In the genomic region with DNA sequence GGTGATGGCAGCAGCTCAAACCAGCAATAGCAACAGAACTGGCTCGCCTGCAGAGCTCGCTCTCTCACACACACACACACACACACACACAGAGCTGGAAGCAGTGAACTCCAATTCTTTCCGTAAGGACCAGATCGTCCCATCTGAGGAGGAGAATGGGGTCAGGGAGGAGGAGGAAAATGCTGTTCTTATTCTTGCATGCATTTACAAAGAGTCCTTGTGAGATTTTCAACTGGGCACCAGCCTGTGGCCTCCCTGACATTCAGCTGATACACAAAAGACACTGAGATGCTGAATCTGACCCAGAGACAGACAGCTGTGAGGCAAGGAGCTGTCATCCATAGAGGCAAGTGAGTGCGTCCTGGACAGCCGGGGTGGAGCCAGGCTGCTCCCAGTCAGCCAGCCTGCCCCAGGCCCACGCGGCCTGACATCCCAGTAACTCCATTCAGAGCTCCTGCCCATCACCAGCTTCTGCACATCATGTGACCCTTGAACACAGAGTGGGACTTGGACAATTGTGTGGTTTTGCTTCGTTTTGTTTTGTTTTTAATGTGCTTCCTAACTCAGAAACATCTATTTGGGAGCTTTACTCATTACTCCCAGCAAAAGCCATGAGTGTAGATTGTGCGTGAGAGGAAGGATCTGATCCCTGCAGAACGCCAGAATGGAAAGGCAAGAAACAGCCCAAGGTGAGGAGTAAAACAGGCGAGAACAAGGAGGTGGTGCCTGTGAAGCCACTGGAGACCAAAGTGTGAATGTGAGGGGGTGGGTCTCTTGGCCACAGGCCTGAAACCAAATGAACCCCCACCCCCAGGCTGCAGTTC, we compare ENCODE assay signal across 1 cellular context.
TF ChIP-seq lines count a peak whose summit lies in the region.

No MANE protein-coding gene starts in this region.

TF ChIP-seq in IMR-90, 13 proteins besides CTCF, POLR2A, EP300 and RAD21 (continued from another document):
- TF ChIP-seq MAFK (IDR thresholded peaks at IDR 0.05; ENCODE audit: low read depth, low read length) (no peak), RCOR1 (IDR thresholded peaks at IDR 0.05; ENCODE audit: insufficient replicate concordance, low read length) (no peak), SMC3 (IDR thresholded peaks at IDR 0.05; ENCODE audit: low read depth, low read length) (no peak), BHLHE40 (IDR thresholded peaks at IDR 0.05; ENCODE audit: low read depth, low read length) (no peak), MXI1 (IDR thresholded peaks at IDR 0.05; ENCODE audit: borderline replicate concordance, low read depth, low read length) (no peak), MAZ (IDR thresholded peaks at IDR 0.05; ENCODE audit: borderline replicate concordance, low read depth, low read length) (no peak), NFE2L2 (IDR thresholded peaks at IDR 0.05; ENCODE audit: low read depth, low read length) (no peak)
- TF ChIP-seq, protein P1, sequence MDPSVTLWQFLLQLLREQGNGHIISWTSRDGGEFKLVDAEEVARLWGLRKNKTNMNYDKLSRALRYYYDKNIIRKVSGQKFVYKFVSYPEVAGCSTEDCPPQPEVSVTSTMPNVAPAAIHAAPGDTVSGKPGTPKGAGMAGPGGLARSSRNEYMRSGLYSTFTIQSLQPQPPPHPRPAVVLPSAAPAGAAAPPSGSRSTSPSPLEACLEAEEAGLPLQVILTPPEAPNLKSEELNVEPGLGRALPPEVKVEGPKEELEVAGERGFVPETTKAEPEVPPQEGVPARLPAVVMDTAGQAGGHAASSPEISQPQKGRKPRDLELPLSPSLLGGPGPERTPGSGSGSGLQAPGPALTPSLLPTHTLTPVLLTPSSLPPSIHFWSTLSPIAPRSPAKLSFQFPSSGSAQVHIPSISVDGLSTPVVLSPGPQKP (IDR thresholded peaks at IDR 0.05; ENCODE audit: borderline replicate concordance, low read depth, low read length), result no peak
